ENCODE assay signal across 8 cellular contexts in genomic region chr21:34020005-34020847, GRCh38. TPM values are rescaled to one million over a fixed set of nuclear protein-coding genes. Genes with fewer than 3 reads are reported as not detected.
DNase-seq lines count a peak whose midpoint lies in the region; ATAC-seq and TF ChIP-seq lines count a peak whose summit lies in the region.

No MANE protein-coding gene starts in this region.

- ATAC-seq in HG03159 (IDR thresholded peaks at IDR 0.05; ENCODE audit: unreplicated experiment), result peak; percentile 41

- H3K27me3 Mint-ChIP-seq in osteocyte (ENCODE audit: unreplicated experiment), result no peaks in the 10 kb centered on the region

- no peaks in the 10 kb centered on the region for H3K9me3 ChIP-seq in testis

- H3K36me3 ChIP-seq in testis (ENCODE audit: low read depth, missing control alignments), result no peaks in the 10 kb centered on the region

- no peaks in the 10 kb centered on the region for H3K27me3 ChIP-seq in testis

- H3K4me3 ChIP-seq in AG10803 (ENCODE audit: low read length), result no peak overlapping the region
- H3K4me3 ChIP-seq in testis, result no peak overlapping the region

- H3K9me3 Mint-ChIP-seq in osteocyte (ENCODE audit: unreplicated experiment), result peaks cover 4% of the 10 kb centered on the region

- H3K27ac Mint-ChIP-seq in osteocyte (ENCODE audit: unreplicated experiment), result no peak overlapping the region

- H3K36me3 Mint-ChIP-seq in osteocyte (ENCODE audit: unreplicated experiment), result no peaks in the 10 kb centered on the region

- peak; percentile 28 for DNase-seq in AG10803 (ENCODE audit: low read depth)
- peak; percentile 89 for DNase-seq in RPMI8226
- DNase-seq in osteocyte (ENCODE audit: extremely low spot score, unreplicated experiment), result no peak
- no peak for DNase-seq in testis
- DNase-seq in DMS153 treated with DMSO at 0.1 percent for 48 hours (lab: John Stamatoyannopoulos, UW; ENCODE audit: unreplicated experiment), result no peak
- no peak for DNase-seq in activated T-cell treated with anti-CD3 and anti-CD28 coated beads for 4 hours

- peak; percentile 45 for TF ChIP-seq POLR2A in GM18951 (IDR thresholded peaks at IDR 0.05; ENCODE audit: extremely low read depth, insufficient read depth, insufficient read length)
- no peak for TF ChIP-seq POLR2A in testis (IDR thresholded peaks at IDR 0.05)

- H3K27ac ChIP-seq in testis, result no peak overlapping the region

- H3K4me1 Mint-ChIP-seq in osteocyte (ENCODE audit: unreplicated experiment), result peaks cover 19% of the 10 kb centered on the region

- 57 to 71% methylated on average over 6 of the region's 6 CpGs for WGBS in testis, 2 donors

- intact Hi-C loops in testis (cut with DNase I; ENCODE audit: low total_unique reads), result no loop called here

- in situ Hi-C loops in GM18951 (cut with MboI; ENCODE audit: low sequenced_read_pairs, unreplicated experiment), result no loop called here

- TF ChIP-seq CTCF in AG10803 (conservative IDR thresholded peaks at IDR 0.05; ENCODE audit: low read length) (no peak), osteocyte (IDR thresholded peaks at IDR 0.05) (peak; percentile 2), testis (IDR thresholded peaks at IDR 0.05) (no peak)

- H3K4me1 ChIP-seq in testis, result no peaks in the 10 kb centered on the region

- no peak overlapping the region for H3K4me3 Mint-ChIP-seq in osteocyte (ENCODE audit: unreplicated experiment)

RNA-seq across cellular contexts. Expression of gene MRPS6, which starts 53.2 kb away (rescaled TPM):
- total RNA-seq in osteocyte (114 and 124 TPM in 2 replicates), testis (100 to 1,000 TPM in 1 of 2 donors, 10 to 100 TPM in 1; 88.8 to 102 TPM)
- 107 TPM for polyA plus RNA-seq in testis (ENCODE audit: insufficient read depth, low read depth, low replicate concordance)

RNA-seq across cellular contexts. Expression of gene SLC5A3, which starts 53.2 kb away (rescaled TPM):
- total RNA-seq in osteocyte, result 63.9 and 68.2 TPM in 2 replicates
- total RNA-seq in testis, result 10 to 100 TPM; 59.5 to 61.9 TPM
- 16.3 TPM for polyA plus RNA-seq in testis (ENCODE audit: insufficient read depth, low read depth, low replicate concordance)

Comparison
In these comparisons a context has a peak if more than half of its experiments do, and no peak if none do; other contexts are left out.
1. DNase-seq: peak in AG10803 (single experiment) and RPMI8226 (single experiment); none in osteocyte (single experiment), testis (single experiment), DMS153 treated with DMSO at 0.1 percent for 48 hours (single experiment) and activated T-cell treated with anti-CD3 and anti-CD28 coated beads for 4 hours (single experiment).